Comparison of ENCODE assay signal across 13 cellular contexts in genomic region chr11:7904910-7905309, GRCh38. TPM values are rescaled to one million over a fixed set of nuclear protein-coding genes. Genes with fewer than 3 reads are reported as not detected.
DNase-seq lines count a peak whose midpoint lies in the region; ATAC-seq, FAIRE-seq and TF ChIP-seq lines count a peak whose summit lies in the region.
"Had no signal": no experiment of that assay in that cellular context is flagged by ENCODE, and none has a peak within 500 bp of the region (broad histone marks: within the 10 kb centered on the region; RNA-seq: fewer than 3 reads in every experiment).

No MANE protein-coding gene starts in this region.

- H3K9me3 ChIP-seq in iPS-18a (ENCODE audit: control insufficient read depth, low read depth, low read length) (no peaks in the 10 kb centered on the region), suprapubic skin (no peaks in the 10 kb centered on the region)

- no peak for ATAC-seq in Right ventricle myocardium superior (ENCODE audit: poor library complexity)
- no peak for ATAC-seq in HG03175 (IDR thresholded peaks at IDR 0.05; ENCODE audit: unreplicated experiment)
- ATAC-seq: T-helper 17 cell had no signal

- H3K4me1 ChIP-seq in iPS-18a (ENCODE audit: control insufficient read depth, low read depth, low read length) = peaks cover 45% of the 10 kb centered on the region
- H3K4me1 ChIP-seq in suprapubic skin = peaks cover 16% of the 10 kb centered on the region
- H3K4me1 ChIP-seq: parathyroid adenoma had no signal

- DNase-seq in HFF-Myc (ENCODE audit: extremely low read depth, low read depth) (no peak), astrocyte of the spinal cord (ENCODE audit: low read depth, low spot score) (peak; percentile 10), suprapubic skin (ENCODE audit: low spot score in 2 of 2) (no peak), Right ventricle myocardium superior (no peak), NCI-H1694 (lab: John Stamatoyannopoulos, UW) (no peak), urothelium cell line (ENCODE audit: low spot score) (no peak)
- DNase-seq: KBM-7, NCI-H524, T-helper 17 cell had no signal

- TF ChIP-seq EP300 in suprapubic skin (IDR thresholded peaks at IDR 0.05) = no peak

- no peak for FAIRE-seq in urothelium cell line (lab: Jason Lieb, UNC)

- H3K27ac ChIP-seq in iPS-18a (ENCODE audit: low read length) = no peak overlapping the region
- peak overlapping the region; percentile 39 for H3K27ac ChIP-seq in suprapubic skin
- H3K27ac ChIP-seq: cardiac muscle cell, parathyroid adenoma had no signal

- TF ChIP-seq CTCF in HFF-Myc (IDR thresholded peaks at IDR 0.05; ENCODE audit: low read depth, low read length, missing control alignments) (peak; percentile 13), astrocyte of the spinal cord (IDR thresholded peaks at IDR 0.05; ENCODE audit: low read depth, low read length) (no peak), suprapubic skin (IDR thresholded peaks at IDR 0.05) (no peak)

- H3K36me3 ChIP-seq in iPS-18a (ENCODE audit: control insufficient read depth, low read depth, low read length) (no peaks in the 10 kb centered on the region), suprapubic skin (no peaks in the 10 kb centered on the region)
- H3K36me3 ChIP-seq: cardiac muscle cell had no signal

- TF ChIP-seq POLR2A in suprapubic skin (IDR thresholded peaks at IDR 0.05) = no peak

- H3K27me3 ChIP-seq in iPS-18a (ENCODE audit: control insufficient read depth, insufficient read depth, low read length) (no peaks in the 10 kb centered on the region), suprapubic skin (no peaks in the 10 kb centered on the region)
- H3K27me3 ChIP-seq: cardiac muscle cell had no signal

- H3K9ac ChIP-seq in iPS-18a (ENCODE audit: low read length) = peak overlapping the region; percentile 38
- H3K9ac ChIP-seq: parathyroid adenoma had no signal

- 70% methylated on average over 4 of the region's 4 CpGs for WGBS in suprapubic skin

- H3K4me3 ChIP-seq in HFF-Myc (replicated peaks; ENCODE audit: low read depth, low read length) (no peak overlapping the region), astrocyte of the spinal cord (ENCODE audit: low read depth, low read length) (no peak overlapping the region), iPS-18a (ENCODE audit: low read length) (peak overlapping the region; percentile 19), suprapubic skin (no peak overlapping the region)
- H3K4me3 ChIP-seq: cardiac muscle cell had no signal

- in situ Hi-C loops in astrocyte of the spinal cord (cut with HindIII; ENCODE audit: low sequenced_read_pairs) = no loop called here

- intact Hi-C loops in Right ventricle myocardium superior (cut with DNase I) = no loop called here

RNA-seq across cellular contexts. Expression of gene OR10A6, which starts 26.2 kb away (rescaled TPM):
- total RNA-seq in suprapubic skin (under 1 TPM in 1 of 4 donors, not detected in 3; 0.08 TPM), Right ventricle myocardium superior (not detected)
- total RNA-seq: cardiac muscle cell, T-helper 17 cell had no signal

RNA-seq across cellular contexts. Expression of gene OR10A3, which starts 36.6 kb away (rescaled TPM):
- total RNA-seq in suprapubic skin (not detected), Right ventricle myocardium superior (not detected)
- total RNA-seq: cardiac muscle cell, T-helper 17 cell had no signal
